In the genomic region with DNA sequence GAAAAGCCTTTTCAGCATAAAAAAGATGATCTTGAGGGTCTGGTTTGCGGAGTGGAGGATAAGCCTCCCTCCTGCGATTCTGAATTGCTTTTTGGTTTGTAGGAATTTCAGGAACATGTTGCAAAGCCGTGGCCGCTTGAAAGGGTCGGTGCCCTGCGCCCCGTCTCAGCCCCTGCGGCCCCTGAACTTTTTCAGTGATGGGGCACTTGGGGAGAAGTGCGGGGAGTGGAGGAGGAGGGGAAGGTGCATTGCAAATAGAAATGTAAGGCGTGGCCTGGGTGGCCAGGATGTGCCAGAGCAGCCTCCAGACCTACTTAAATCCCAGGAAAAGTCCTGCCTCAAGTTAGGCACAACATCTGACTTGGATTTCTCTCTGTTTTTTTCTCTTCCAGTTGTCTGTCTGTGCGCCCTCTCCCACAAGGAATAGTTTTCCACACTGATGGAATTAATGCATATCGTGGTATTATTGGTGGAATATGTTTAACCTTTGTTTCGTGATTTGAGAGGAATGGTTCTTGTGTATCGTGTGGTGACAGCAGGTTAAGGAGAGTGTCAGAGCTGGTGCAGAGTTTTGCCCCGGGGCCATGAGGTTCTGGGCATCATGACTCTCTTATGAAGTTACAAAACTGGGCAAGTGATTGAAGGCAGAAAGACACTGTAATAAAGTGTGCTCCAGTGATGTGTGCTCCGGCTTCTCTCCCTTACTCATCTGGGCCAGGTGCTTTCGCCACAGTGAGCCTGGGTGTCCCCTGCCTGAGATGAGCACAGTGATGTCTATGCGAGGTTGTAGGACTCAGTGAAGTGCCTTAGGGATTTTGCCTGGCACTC, we compare ENCODE assay signal across 8 cellular contexts.
DNase-seq lines count a peak whose midpoint lies in the region; ATAC-seq, FAIRE-seq and TF ChIP-seq lines count a peak whose summit lies in the region.

No MANE protein-coding gene starts in this region.

- intact Hi-C loops in HepG2 (cut with micrococcal nuclease; ENCODE audit: unreplicated experiment): no loop called here
- intact Hi-C loops in right lobe of liver (cut with DNase I): no loop called here

- H3K36me3 ChIP-seq in HepG2 (replicated peaks in 1 of 2; ENCODE audit: control insufficient read depth in 1 of 2, insufficient read depth in 2 of 2, low read length in 2 of 2) (no peaks in the 10 kb centered on the region), right lobe of liver (no peaks in the 10 kb centered on the region), brain microvascular endothelial cell (replicated peaks) (no peaks in the 10 kb centered on the region), mesodermal cell (ENCODE audit: control insufficient read depth, insufficient read depth, low read length) (no peaks in the 10 kb centered on the region)

- CTCF ChIA-PET in HepG2 (lab: Yijun Ruan, JAX; ENCODE audit: low intra/inter-chr PET ratio, low total read pairs) (no interaction called here), GM10248 (lab: Yijun Ruan, JAX) (no interaction called here)

- TF ChIP-seq RAD21 in HepG2 (CRISPR knock-in tag; IDR thresholded peaks at IDR 0.05): no peak

- TF ChIP-seq EP300 in HepG2 (IDR thresholded peaks at IDR 0.05; ENCODE audit: low read depth in 2 of 2, low read length in 2 of 2) (no peak), HepG2 (CRISPR knock-in tag; IDR thresholded peaks at IDR 0.05; ENCODE audit: borderline replicate concordance) (no peak)

- 95% methylated on average over 18 of the region's 18 CpGs for WGBS in HepG2 (ENCODE audit: low lambda C conversion rate)
- WGBS in right lobe of liver (ENCODE audit: insufficient coverage, low coverage, low lambda C conversion rate, missing lambda C conversion rate): 40% methylated on average over 16 of the region's 18 CpGs
- 35 to 53% methylated on average over 8 to 13 of the region's 18 CpGs for WGBS in mesodermal cell (ENCODE audit: insufficient coverage in 2 of 2), 2 experiments

- H4K20me1 ChIP-seq in HepG2 (ENCODE audit: insufficient read depth, low read length): peaks cover 61% of the 10 kb centered on the region

- ATAC-seq in HepG2: no peak
- no peak for ATAC-seq in right lobe of liver
- no peak for ATAC-seq in GM21515 (IDR thresholded peaks at IDR 0.05; ENCODE audit: unreplicated experiment)

- H3K27me3 ChIP-seq in HepG2 (ENCODE audit: control insufficient read depth in 1 of 2, insufficient read depth in 2 of 2, low read length in 2 of 2) (no peaks in the 10 kb centered on the region), right lobe of liver (peaks cover 0 to 13% of the 10 kb centered on the region in 2 donors), brain microvascular endothelial cell (replicated peaks) (no peaks in the 10 kb centered on the region)

- H3K79me2 ChIP-seq in HepG2 (ENCODE audit: insufficient read depth, low read length): peaks cover 56% of the 10 kb centered on the region

- TF ChIP-seq POLR2A in HepG2 (IDR thresholded peaks at IDR 0.05; ENCODE audit: insufficient read depth in 1 of 2, low read depth in 2 of 2, low read length in 2 of 2) (no peak), right lobe of liver (IDR thresholded peaks at IDR 0.05) (no peak)

- in situ Hi-C loops in HepG2 (cut with HindIII; ENCODE audit: extremely low pct_ligation_motif_present, low pct_unique_long_range_greater_than_20kb): no loop called here
- in situ Hi-C loops in brain microvascular endothelial cell (cut with HindIII; ENCODE audit: low pct_ligation_motif_present, low sequenced_read_pairs): no loop called here

- DNase-seq in HepG2 (ENCODE audit: low spot score): no peak
- DNase-seq in right lobe of liver: no peak
- no peak for DNase-seq in brain microvascular endothelial cell
- no peak for DNase-seq in hippocampal formation (lab: John Stamatoyannopoulos, UW)
- DNase-seq in amygdala (lab: John Stamatoyannopoulos, UW): no peak
- DNase-seq in GM10248 (ENCODE audit: extremely low spot score): no peak

- H3K27ac ChIP-seq in HepG2 (ENCODE audit: extremely low read length, insufficient read depth, low read length): no peak overlapping the region
- peak overlapping the region in 1 of 3 donors; percentile 81 for H3K27ac ChIP-seq in right lobe of liver
- H3K27ac ChIP-seq in brain microvascular endothelial cell: peak overlapping the region; percentile 67
- H3K27ac ChIP-seq in mesodermal cell (ENCODE audit: low read depth, low read length, severe bottlenecking): peak overlapping the region; percentile 26

- TF ChIP-seq CTCF in HepG2 (CRISPR knock-in tag; IDR thresholded peaks at IDR 0.05): no peak
- TF ChIP-seq CTCF in right lobe of liver (IDR thresholded peaks at IDR 0.05): no peak
- no peak for TF ChIP-seq CTCF in brain microvascular endothelial cell (IDR thresholded peaks at IDR 0.05; ENCODE audit: low read depth, low read length, missing control alignments)
- TF ChIP-seq CTCF in GM10248 (IDR thresholded peaks at IDR 0.05; ENCODE audit: control extremely low read depth, extremely low read depth, low read depth, missing control alignments): no peak

- POLR2A ChIA-PET in HepG2 (lab: Yijun Ruan, JAX) (no interaction called here), GM10248 (lab: Yijun Ruan, JAX) (no interaction called here)

- H3K9me3 ChIP-seq in HepG2 (ENCODE audit: low read length) (no peaks in the 10 kb centered on the region), right lobe of liver (no peaks in the 10 kb centered on the region), mesodermal cell (ENCODE audit: control insufficient read depth, low read length) (no peaks in the 10 kb centered on the region)

- H3K4me3 ChIP-seq in HepG2 (replicated peaks in 1 of 3; ENCODE audit: insufficient read depth in 1 of 3, low read depth in 2 of 3, low read length in 3 of 3) (no peak overlapping the region), right lobe of liver (no peak overlapping the region), brain microvascular endothelial cell (ENCODE audit: low read depth, low read length) (peak overlapping the region; percentile 35), mesodermal cell (ENCODE audit: extremely low read depth, insufficient read depth, low read length, poor library complexity, severe bottlenecking) (peak overlapping the region; percentile 19)

- no peak overlapping the region for H2AFZ ChIP-seq in HepG2 (ENCODE audit: low read length)

- no peak for FAIRE-seq in HepG2 (lab: Jason Lieb, UNC)

- H3K4me2 ChIP-seq in HepG2 (ENCODE audit: low read depth, low read length): no peak overlapping the region

- H3K9ac ChIP-seq in HepG2 (ENCODE audit: insufficient read depth, low read depth, low read length): no peak overlapping the region

- no TSS peak for BruUV-seq in HepG2 (replicated peaks; lab: Mats Ljungman, UMichigan)

- H3K4me1 ChIP-seq in HepG2 (ENCODE audit: insufficient read depth, low read length) (peaks cover 39% of the 10 kb centered on the region), right lobe of liver (peaks cover 0 to 6% (median 2%) of the 10 kb centered on the region in 4 donors), mesodermal cell (ENCODE audit: control insufficient read depth, insufficient read depth, low read length, poor library complexity, severe bottlenecking) (peaks cover 65% of the 10 kb centered on the region)

TF ChIP-seq in HepG2, 621 proteins besides CTCF, POLR2A, EP300 and RAD21:
- TF ChIP-seq RARG (CRISPR knock-in tag; IDR thresholded peaks at IDR 0.05; ENCODE audit: low read depth) (no peak), U2AF1 (optimal IDR thresholded peaks at IDR 0.05; ENCODE audit: low read depth, low read length) (no peak), NFAT5 (CRISPR knock-in tag; IDR thresholded peaks at IDR 0.05) (no peak), SAP130 (CRISPR knock-in tag; IDR thresholded peaks at IDR 0.05; ENCODE audit: low read depth) (0 out of 2 replicates have a peak, but pooled peaks have one; percentile 3), ARHGAP35 (CRISPR knock-in tag; IDR thresholded peaks at IDR 0.05; ENCODE audit: borderline replicate concordance) (no peak)
- TF ChIP-seq, protein P1, sequence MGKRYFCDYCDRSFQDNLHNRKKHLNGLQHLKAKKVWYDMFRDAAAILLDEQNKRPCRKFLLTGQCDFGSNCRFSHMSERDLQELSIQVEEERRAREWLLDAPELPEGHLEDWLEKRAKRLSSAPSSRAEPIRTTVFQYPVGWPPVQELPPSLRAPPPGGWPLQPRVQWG (CRISPR knock-in tag; IDR thresholded peaks at IDR 0.05; ENCODE audit: borderline replicate concordance, low read depth): no peak
TF ChIP-seq in HepG2: peak in this region for 1.

Comparison
In these comparisons a context has a peak if more than half of its experiments do, and no peak if none do; other contexts are left out.
1. H3K4me3 ChIP-seq: peak in brain microvascular endothelial cell (single experiment) and mesodermal cell (single experiment); none in HepG2 (0 of 3) and right lobe of liver (0 of 3).